1 cellular context compared by ENCODE assay signal in the genomic region with DNA sequence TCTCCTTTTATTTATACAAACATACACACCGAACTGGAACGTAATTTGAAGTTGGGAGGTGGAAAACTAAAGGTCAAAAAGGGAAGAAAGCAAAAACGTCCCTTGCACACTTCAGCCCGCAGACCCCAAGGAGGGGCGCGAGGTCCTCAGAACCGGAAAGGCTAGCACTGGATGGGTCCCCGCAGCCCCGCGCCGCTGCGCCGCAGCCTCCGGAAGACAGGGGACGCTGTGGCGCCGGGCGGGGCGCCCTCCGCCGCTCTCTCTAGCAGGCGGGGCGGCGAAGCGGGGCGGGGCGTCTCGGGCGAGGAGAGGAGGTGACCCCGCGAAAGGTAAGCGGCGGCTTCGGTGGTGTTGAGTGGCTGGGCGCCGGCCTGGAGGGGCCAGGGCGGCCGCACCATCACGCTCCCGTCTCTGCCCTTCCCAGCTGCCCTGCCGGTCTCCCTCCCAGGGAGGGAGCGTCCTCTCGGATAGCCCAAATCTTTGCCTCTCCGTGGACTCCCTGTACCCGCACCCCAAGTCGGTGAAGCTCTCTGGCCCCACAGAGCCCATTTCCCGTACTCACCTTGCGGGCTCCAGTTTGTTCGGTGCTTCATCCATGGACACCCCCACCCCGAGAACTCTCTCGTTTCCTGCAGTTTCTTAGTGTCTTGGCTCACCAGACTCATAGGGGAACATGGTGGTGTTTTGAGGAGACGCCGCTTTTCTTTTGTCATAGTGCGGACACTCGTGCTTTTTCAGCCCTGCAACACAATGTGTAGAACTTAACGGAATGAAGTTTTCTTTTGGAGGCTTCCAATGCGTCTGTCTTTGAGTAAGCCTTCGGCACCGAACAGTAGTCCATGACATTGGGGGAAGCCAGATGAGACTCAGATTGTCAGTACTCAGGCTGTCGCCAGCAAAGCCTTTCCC.
TF ChIP-seq lines count a peak whose summit lies in the region.

A gene with protein sequence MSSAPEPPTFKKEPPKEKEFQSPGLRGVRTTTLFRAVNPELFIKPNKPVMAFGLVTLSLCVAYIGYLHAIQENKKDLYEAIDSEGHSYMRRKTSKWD (plus strand): TSS at position 285 of the 909 bp plus-strand sequence. CDS start 14,444 bp downstream, outside the sequence.

TF ChIP-seq in HepG2, 621 proteins besides CTCF, POLR2A, EP300 and RAD21 (continued from another document and continues in another):
- TF ChIP-seq, protein P1, sequence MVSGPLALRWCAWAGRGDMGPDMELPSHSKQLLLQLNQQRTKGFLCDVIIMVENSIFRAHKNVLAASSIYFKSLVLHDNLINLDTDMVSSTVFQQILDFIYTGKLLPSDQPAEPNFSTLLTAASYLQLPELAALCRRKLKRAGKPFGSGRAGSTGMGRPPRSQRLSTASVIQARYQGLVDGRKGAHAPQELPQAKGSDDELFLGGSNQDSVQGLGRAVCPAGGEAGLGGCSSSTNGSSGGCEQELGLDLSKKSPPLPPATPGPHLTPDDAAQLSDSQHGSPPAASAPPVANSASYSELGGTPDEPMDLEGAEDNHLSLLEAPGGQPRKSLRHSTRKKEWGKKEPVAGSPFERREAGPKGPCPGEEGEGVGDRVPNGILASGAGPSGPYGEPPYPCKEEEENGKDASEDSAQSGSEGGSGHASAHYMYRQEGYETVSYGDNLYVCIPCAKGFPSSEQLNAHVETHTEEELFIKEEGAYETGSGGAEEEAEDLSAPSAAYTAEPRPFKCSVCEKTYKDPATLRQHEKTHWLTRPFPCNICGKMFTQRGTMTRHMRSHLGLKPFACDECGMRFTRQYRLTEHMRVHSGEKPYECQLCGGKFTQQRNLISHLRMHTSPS (CRISPR knock-in tag; IDR thresholded peaks at IDR 0.05; ENCODE audit: low read depth) = no peak
- TF ChIP-seq KDM4B (CRISPR knock-in tag; IDR thresholded peaks at IDR 0.05) (no peak), THYN1 (CRISPR knock-in tag; IDR thresholded peaks at IDR 0.05; ENCODE audit: borderline replicate concordance, low read depth) (no peak), ZBTB38 (CRISPR knock-in tag; IDR thresholded peaks at IDR 0.05) (peak; percentile 77), ZBTB1 (CRISPR knock-in tag; IDR thresholded peaks at IDR 0.05; ENCODE audit: borderline replicate concordance) (no peak), MNT (IDR thresholded peaks at IDR 0.05) (no peak), SPEN (CRISPR knock-in tag; IDR thresholded peaks at IDR 0.05; ENCODE audit: low read depth) (peak; percentile 91), CCDC6 (CRISPR knock-in tag; IDR thresholded peaks at IDR 0.05) (no peak), ZNF569 (CRISPR knock-in tag; IDR thresholded peaks at IDR 0.05; ENCODE audit: borderline replicate concordance) (no peak), PAF1 (CRISPR knock-in tag; IDR thresholded peaks at IDR 0.05) (no peak), ZNF225 (CRISPR knock-in tag; IDR thresholded peaks at IDR 0.05) (no peak), SCMH1 (CRISPR knock-in tag; IDR thresholded peaks at IDR 0.05; ENCODE audit: borderline replicate concordance) (no peak), ZNF331 (CRISPR knock-in tag; IDR thresholded peaks at IDR 0.05) (peak; percentile 76), ZNF446 (CRISPR knock-in tag; IDR thresholded peaks at IDR 0.05) (no peak; the same call in 1 of the 2 replicates), DNMT1 (CRISPR knock-in tag; IDR thresholded peaks at IDR 0.05) (peak; percentile 93; the same call in 1 of the 2 replicates), ZNF556 (CRISPR knock-in tag; IDR thresholded peaks at IDR 0.05; ENCODE audit: borderline replicate concordance) (peak; percentile 73; the same call in 1 of the 2 replicates), ZNF543 (CRISPR knock-in tag; IDR thresholded peaks at IDR 0.05) (no peak; the same call in 1 of the 2 replicates), SMAD3 (CRISPR knock-in tag; IDR thresholded peaks at IDR 0.05) (0 out of 2 replicates have a peak, but pooled peaks have one; percentile 26), ZBTB20 (CRISPR knock-in tag; IDR thresholded peaks at IDR 0.05; ENCODE audit: borderline replicate concordance, low read depth) (no peak), RBAK (CRISPR knock-in tag; IDR thresholded peaks at IDR 0.05) (no peak), HMG20A (CRISPR knock-in tag; IDR thresholded peaks at IDR 0.05; ENCODE audit: borderline replicate concordance) (no peak), NRL (CRISPR knock-in tag; IDR thresholded peaks at IDR 0.05; ENCODE audit: borderline replicate concordance) (no peak), TFAP4 (IDR thresholded peaks at IDR 0.05; ENCODE audit: borderline replicate concordance, low read depth) (peak; percentile 27; the same call in 1 of the 2 replicates), SMYD3 (CRISPR knock-in tag; IDR thresholded peaks at IDR 0.05) (no peak), HNRNPUL1 (IDR thresholded peaks at IDR 0.05; ENCODE audit: low read depth, low read length) (no peak), MEIS1 (CRISPR knock-in tag; IDR thresholded peaks at IDR 0.05; ENCODE audit: borderline replicate concordance) (no peak; the same call in 1 of the 2 replicates), KLF11 (CRISPR knock-in tag; IDR thresholded peaks at IDR 0.05) (no peak), ZNF510 (CRISPR knock-in tag; IDR thresholded peaks at IDR 0.05; ENCODE audit: low read depth) (no peak), ZNF101 (CRISPR knock-in tag; IDR thresholded peaks at IDR 0.05; ENCODE audit: borderline replicate concordance, low read depth) (no peak), ZKSCAN1 (IDR thresholded peaks at IDR 0.05; ENCODE audit: low read length) (0 out of 2 replicates have a peak, but pooled peaks have one; percentile 9), ZNF552 (CRISPR knock-in tag; IDR thresholded peaks at IDR 0.05; ENCODE audit: borderline replicate concordance) (no peak), MYC (CRISPR knock-in tag; IDR thresholded peaks at IDR 0.05; ENCODE audit: borderline replicate concordance) (peak; percentile 73), ZNF713 (CRISPR knock-in tag; IDR thresholded peaks at IDR 0.05) (no peak), ZKSCAN5 (CRISPR knock-in tag; IDR thresholded peaks at IDR 0.05) (peak; percentile 57; the same call in 1 of the 2 replicates), HDAC1 (CRISPR knock-in tag; IDR thresholded peaks at IDR 0.05) (peak; percentile 82), PHB2 (IDR thresholded peaks at IDR 0.05; ENCODE audit: partially characterized antibody) (no peak), RARA (CRISPR knock-in tag; IDR thresholded peaks at IDR 0.05) (peak; percentile 63), ZNF670 (CRISPR knock-in tag; IDR thresholded peaks at IDR 0.05; ENCODE audit: borderline replicate concordance) (no peak), TEAD2 (CRISPR knock-in tag; IDR thresholded peaks at IDR 0.05) (peak; percentile 48; the same call in 1 of the 2 replicates), NR2F2 (IDR thresholded peaks at IDR 0.05; ENCODE audit: borderline replicate concordance, low read depth) (no peak), ZNF530 (CRISPR knock-in tag; IDR thresholded peaks at IDR 0.05; ENCODE audit: low read depth) (no peak), E2F1 (CRISPR knock-in tag; IDR thresholded peaks at IDR 0.05) (peak; percentile 77), ELF1 (CRISPR knock-in tag; IDR thresholded peaks at IDR 0.05) (peak; percentile 2; the same call in 1 of the 2 replicates), ZFP91 (CRISPR knock-in tag; IDR thresholded peaks at IDR 0.05; ENCODE audit: borderline replicate concordance) (peak; percentile 93), ZNF788 (CRISPR knock-in tag; IDR thresholded peaks at IDR 0.05; ENCODE audit: borderline replicate concordance) (peak; percentile 93), ZNF3 (CRISPR knock-in tag; IDR thresholded peaks at IDR 0.05) (no peak; the same call in 1 of the 2 replicates), CC2D1A (CRISPR knock-in tag; IDR thresholded peaks at IDR 0.05) (no peak), TGIF2 (CRISPR knock-in tag; IDR thresholded peaks at IDR 0.05) (peak; percentile 65; the same call in 1 of the 2 replicates), ZBTB42 (CRISPR knock-in tag; IDR thresholded peaks at IDR 0.05) (no peak), ZNF567 (CRISPR knock-in tag; IDR thresholded peaks at IDR 0.05; ENCODE audit: borderline replicate concordance) (no peak)
- TF ChIP-seq, protein P2, sequence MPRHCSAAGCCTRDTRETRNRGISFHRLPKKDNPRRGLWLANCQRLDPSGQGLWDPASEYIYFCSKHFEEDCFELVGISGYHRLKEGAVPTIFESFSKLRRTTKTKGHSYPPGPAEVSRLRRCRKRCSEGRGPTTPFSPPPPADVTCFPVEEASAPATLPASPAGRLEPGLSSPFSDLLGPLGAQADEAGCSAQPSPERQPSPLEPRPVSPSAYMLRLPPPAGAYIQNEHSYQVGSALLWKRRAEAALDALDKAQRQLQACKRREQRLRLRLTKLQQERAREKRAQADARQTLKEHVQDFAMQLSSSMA (CRISPR knock-in tag; IDR thresholded peaks at IDR 0.05) = no peak
- TF ChIP-seq, protein P3, sequence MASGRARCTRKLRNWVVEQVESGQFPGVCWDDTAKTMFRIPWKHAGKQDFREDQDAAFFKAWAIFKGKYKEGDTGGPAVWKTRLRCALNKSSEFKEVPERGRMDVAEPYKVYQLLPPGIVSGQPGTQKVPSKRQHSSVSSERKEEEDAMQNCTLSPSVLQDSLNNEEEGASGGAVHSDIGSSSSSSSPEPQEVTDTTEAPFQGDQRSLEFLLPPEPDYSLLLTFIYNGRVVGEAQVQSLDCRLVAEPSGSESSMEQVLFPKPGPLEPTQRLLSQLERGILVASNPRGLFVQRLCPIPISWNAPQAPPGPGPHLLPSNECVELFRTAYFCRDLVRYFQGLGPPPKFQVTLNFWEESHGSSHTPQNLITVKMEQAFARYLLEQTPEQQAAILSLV (CRISPR knock-in tag; IDR thresholded peaks at IDR 0.05; ENCODE audit: borderline replicate concordance) = peak; percentile 82; the same call in 1 of the 2 replicates
- TF ChIP-seq, protein P4, sequence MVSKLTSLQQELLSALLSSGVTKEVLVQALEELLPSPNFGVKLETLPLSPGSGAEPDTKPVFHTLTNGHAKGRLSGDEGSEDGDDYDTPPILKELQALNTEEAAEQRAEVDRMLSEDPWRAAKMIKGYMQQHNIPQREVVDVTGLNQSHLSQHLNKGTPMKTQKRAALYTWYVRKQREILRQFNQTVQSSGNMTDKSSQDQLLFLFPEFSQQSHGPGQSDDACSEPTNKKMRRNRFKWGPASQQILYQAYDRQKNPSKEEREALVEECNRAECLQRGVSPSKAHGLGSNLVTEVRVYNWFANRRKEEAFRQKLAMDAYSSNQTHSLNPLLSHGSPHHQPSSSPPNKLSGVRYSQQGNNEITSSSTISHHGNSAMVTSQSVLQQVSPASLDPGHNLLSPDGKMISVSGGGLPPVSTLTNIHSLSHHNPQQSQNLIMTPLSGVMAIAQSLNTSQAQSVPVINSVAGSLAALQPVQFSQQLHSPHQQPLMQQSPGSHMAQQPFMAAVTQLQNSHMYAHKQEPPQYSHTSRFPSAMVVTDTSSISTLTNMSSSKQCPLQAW (CRISPR knock-in tag; IDR thresholded peaks at IDR 0.05) = no peak; the same call in 1 of the 2 replicates
- TF ChIP-seq, protein P5, sequence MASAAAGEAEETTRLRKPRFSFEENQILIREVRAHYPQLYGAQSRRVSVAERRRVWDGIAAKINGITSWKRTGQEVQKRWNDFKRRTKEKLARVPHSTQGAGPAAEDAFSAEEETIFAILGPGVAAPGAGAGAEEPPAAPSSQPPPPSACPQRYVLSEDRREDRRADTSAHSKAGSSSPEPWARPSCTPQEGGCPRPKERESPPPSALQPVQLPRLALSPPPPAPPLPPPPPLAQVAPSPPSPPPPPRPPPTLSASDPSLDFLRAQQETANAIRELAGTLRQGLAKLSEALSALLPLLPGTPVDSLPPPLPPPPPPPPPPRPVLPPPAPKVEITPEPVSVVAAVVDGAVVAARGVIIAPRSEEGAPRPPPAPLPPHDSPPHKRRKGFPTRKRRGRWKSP (CRISPR knock-in tag; IDR thresholded peaks at IDR 0.05) = peak; percentile 65; the same call in 1 of the 2 replicates
